Comparison of ENCODE assay signal across 9 cellular contexts in the genomic region with DNA sequence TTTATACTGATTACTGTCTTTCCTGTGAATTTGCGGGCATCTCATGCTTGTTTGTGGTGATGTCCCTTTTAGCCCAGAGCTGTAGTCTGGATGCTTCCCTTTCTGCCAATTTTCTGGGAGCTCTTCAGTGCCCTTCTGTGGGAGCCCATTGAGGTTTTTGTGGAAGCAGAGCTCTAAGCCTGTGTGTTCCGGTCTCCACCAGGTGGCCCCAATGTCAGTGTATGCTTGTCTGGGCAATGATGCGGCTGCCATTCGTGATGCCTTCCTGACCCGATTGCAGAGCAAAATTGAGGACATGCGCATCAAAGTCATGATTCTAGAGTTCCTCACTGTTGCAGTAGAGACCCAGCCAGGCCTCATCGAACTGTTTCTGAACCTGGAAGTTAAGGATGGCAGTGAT. TPM values are rescaled to one million over a fixed set of nuclear protein-coding genes. Genes with fewer than 3 reads are reported as not detected.
DNase-seq lines count a peak whose midpoint lies in the region; ATAC-seq and TF ChIP-seq lines count a peak whose summit lies in the region.
"Had no signal": no experiment of that assay in that cellular context is flagged by ENCODE, and none has a peak within 500 bp of the region (broad histone marks: within the 10 kb centered on the region; RNA-seq: fewer than 3 reads in every experiment).

No MANE protein-coding gene starts in this region.

- no peak overlapping the region for H2BK5ac ChIP-seq in mesenchymal stem cell (ENCODE audit: low read depth, low read length, poor library complexity, severe bottlenecking)

- no peaks in the 10 kb centered on the region for H3K9me3 Mint-ChIP-seq in chondrocyte (ENCODE audit: low read depth)
- H3K9me3 Mint-ChIP-seq in activated T-helper 17 cell treated with anti-CD3 and anti-CD28 coated beads, Interleukin-2, amount 50 U/mL, for 72 hours: no peaks in the 10 kb centered on the region

- WGBS in mesenchymal stem cell: 93% methylated on average over 7 of the region's 7 CpGs

- H3K4me2 ChIP-seq in MM.1S (ENCODE audit: low read depth, low read length) (no peak overlapping the region), mesenchymal stem cell (ENCODE audit: low read length, poor library complexity, severe bottlenecking) (no peak overlapping the region)

- no peak overlapping the region for H3K14ac ChIP-seq in mesenchymal stem cell (ENCODE audit: low read length in 2 of 2)

- H3K4me3 Mint-ChIP-seq in chondrocyte (ENCODE audit: unreplicated experiment): no peak overlapping the region
- H3K4me3 Mint-ChIP-seq in activated T-helper 17 cell treated with anti-CD3 and anti-CD28 coated beads, Interleukin-2, amount 50 U/mL, for 72 hours: no peak overlapping the region

- no peak overlapping the region for H2BK15ac ChIP-seq in mesenchymal stem cell (ENCODE audit: low read depth, poor library complexity, severe bottlenecking)

- H3K36me3 ChIP-seq in BJ (ENCODE audit: control insufficient read depth, insufficient read depth, low read length): peaks cover 21% of the 10 kb centered on the region
- peaks cover 10% of the 10 kb centered on the region for H3K36me3 ChIP-seq in MM.1S (replicated peaks; ENCODE audit: insufficient read depth, low read length)
- H3K36me3 ChIP-seq in mesenchymal stem cell (ENCODE audit: control insufficient read depth in 1 of 2, insufficient read depth in 2 of 2, low read depth in 1 of 2, low read length in 2 of 2): peaks cover 60 to 73% of the 10 kb centered on the region in 2 experiments

- H4K91ac ChIP-seq in mesenchymal stem cell (ENCODE audit: low read length): no peak overlapping the region

- H3K27ac Mint-ChIP-seq in chondrocyte (ENCODE audit: unreplicated experiment): no peak overlapping the region
- no peak overlapping the region for H3K27ac Mint-ChIP-seq in activated T-helper 17 cell treated with anti-CD3 and anti-CD28 coated beads, Interleukin-2, amount 50 U/mL, for 72 hours

- peaks cover 4% of the 10 kb centered on the region for H3K4me1 Mint-ChIP-seq in chondrocyte (ENCODE audit: low read depth)
- H3K4me1 Mint-ChIP-seq in activated T-helper 17 cell treated with anti-CD3 and anti-CD28 coated beads, Interleukin-2, amount 50 U/mL, for 72 hours: no peaks in the 10 kb centered on the region

- no peak overlapping the region for H3K27ac ChIP-seq in MM.1S (ENCODE audit: low read length)
- H3K27ac ChIP-seq in mesenchymal stem cell (ENCODE audit: low read length, poor library complexity, severe bottlenecking): no peak overlapping the region

- ATAC-seq in activated T-helper 17 cell treated with anti-CD3 and anti-CD28 coated beads, Interleukin-2, amount 50 U/mL, for 72 hours (replicated peaks): no peak
- no peak for ATAC-seq in HG02870 (IDR thresholded peaks at IDR 0.05; ENCODE audit: unreplicated experiment)

- H3K9me3 ChIP-seq in MM.1S (replicated peaks; ENCODE audit: insufficient read depth, low read length) (no peaks in the 10 kb centered on the region), mesenchymal stem cell (ENCODE audit: control insufficient read depth, low read length) (no peaks in the 10 kb centered on the region)

- CTCF ChIA-PET in BJ (lab: Yijun Ruan, JAX): interaction anchor here (1.4 kb wide), 1 partner anchor 13 kb away, joined by 5 read pairs; no protein-coding TSS in a partner anchor

- H3K9ac ChIP-seq in MM.1S (ENCODE audit: low read length) (no peak overlapping the region), mesenchymal stem cell (ENCODE audit: low read length) (no peak overlapping the region)

- no peak overlapping the region for H2BK120ac ChIP-seq in mesenchymal stem cell (ENCODE audit: low read depth, low read length)

- peaks cover 45% of the 10 kb centered on the region for H3K36me3 Mint-ChIP-seq in chondrocyte (ENCODE audit: low read depth)
- H3K36me3 Mint-ChIP-seq in activated T-helper 17 cell treated with anti-CD3 and anti-CD28 coated beads, Interleukin-2, amount 50 U/mL, for 72 hours (ENCODE audit: low read depth): peaks cover 94% of the 10 kb centered on the region

- POLR2A ChIA-PET in BJ (lab: Charles Lee): no interaction called here

- no peak overlapping the region for H2BK12ac ChIP-seq in mesenchymal stem cell (ENCODE audit: low read length in 2 of 2)

- no peaks in the 10 kb centered on the region for H3K79me2 ChIP-seq in MM.1S (ENCODE audit: low read length)

- H3K27me3 Mint-ChIP-seq in chondrocyte (ENCODE audit: low read depth): no peaks in the 10 kb centered on the region
- no peaks in the 10 kb centered on the region for H3K27me3 Mint-ChIP-seq in activated T-helper 17 cell treated with anti-CD3 and anti-CD28 coated beads, Interleukin-2, amount 50 U/mL, for 72 hours

- H3K9me2 ChIP-seq in MM.1S (replicated peaks; ENCODE audit: insufficient read depth, low read length): no peaks in the 10 kb centered on the region

- H3K4ac ChIP-seq in mesenchymal stem cell (ENCODE audit: low read depth in 1 of 2, low read length in 2 of 2): no peak overlapping the region

- H3K4me3 ChIP-seq in BJ (ENCODE audit: low read depth, low read length): no peak overlapping the region
- H3K4me3 ChIP-seq in MM.1S (ENCODE audit: low read length): no peak overlapping the region
- no peak overlapping the region for H3K4me3 ChIP-seq in mesenchymal stem cell (ENCODE audit: insufficient read depth in 1 of 2, low read depth in 1 of 2, low read length in 2 of 2)

- DNase-seq in BJ (ENCODE audit: low read depth) (no peak), MM.1S (no peak), chondrocyte (ENCODE audit: low spot score) (no peak), mesenchymal stem cell (peak; percentile 11), ureter (ENCODE audit: low spot score) (no peak)
- no peak for DNase-seq in stimulated activated CD4-positive, alpha-beta T cell treated with anti-CD3 and anti-CD28 coated beads, Interleukin-2, amount 100 ng/mL, for 24 hours
- DNase-seq: kidney glomerular epithelial cell had no signal

- no peak overlapping the region for H3K18ac ChIP-seq in mesenchymal stem cell (ENCODE audit: low read depth in 1 of 2, low read length in 2 of 2)

- no peak overlapping the region for H2AK5ac ChIP-seq in mesenchymal stem cell (ENCODE audit: low read length, severe bottlenecking)

- peak; percentile 48 for TF ChIP-seq CTCF in BJ (IDR thresholded peaks at IDR 0.05; ENCODE audit: insufficient read depth, low read depth, low read length)
- peak; percentile 25 for TF ChIP-seq CTCF in MM.1S (IDR thresholded peaks at IDR 0.05; ENCODE audit: low read length)
- TF ChIP-seq CTCF in chondrocyte (IDR thresholded peaks at IDR 0.05): peak; percentile 52

- H3K79me1 ChIP-seq in mesenchymal stem cell (replicated peaks; ENCODE audit: low read length, poor library complexity, severe bottlenecking): peaks cover 4% of the 10 kb centered on the region

- no peaks in the 10 kb centered on the region for H3F3A ChIP-seq in MM.1S (ENCODE audit: insufficient read depth, low read length)

- H2AFZ ChIP-seq in MM.1S (ENCODE audit: low read length) (no peak overlapping the region), mesenchymal stem cell (ENCODE audit: low read depth, low read length) (no peak overlapping the region)

- H4K20me1 ChIP-seq in MM.1S (ENCODE audit: insufficient read depth, low read length): no peaks in the 10 kb centered on the region

- no peak overlapping the region for H4K8ac ChIP-seq in mesenchymal stem cell (ENCODE audit: low read length)

- H3K27me3 ChIP-seq in BJ (ENCODE audit: control insufficient read depth, insufficient read depth, low read length): no peaks in the 10 kb centered on the region
- H3K27me3 ChIP-seq in MM.1S (replicated peaks; ENCODE audit: insufficient read depth, low read length): no peaks in the 10 kb centered on the region
- H3K27me3 ChIP-seq in mesenchymal stem cell (ENCODE audit: control insufficient read depth in 1 of 2, insufficient read depth in 1 of 2, low read length in 2 of 2): no peaks in the 10 kb centered on the region

- H3K23ac ChIP-seq in mesenchymal stem cell (ENCODE audit: low read length in 2 of 2): no peak overlapping the region

- H3K4me1 ChIP-seq in MM.1S (ENCODE audit: low read length) (no peaks in the 10 kb centered on the region), mesenchymal stem cell (ENCODE audit: control insufficient read depth, insufficient read depth, low read depth, low read length) (no peaks in the 10 kb centered on the region)

RNA-seq across cellular contexts. Expression of gene SH3GLB2, which starts 35.1 kb away (rescaled TPM):
- polyA plus RNA-seq in BJ (2011; rRNA removed): 39.8 and 52.7 TPM in 2 replicates
- polyA minus RNA-seq in BJ (2011; rRNA and poly(A)+ RNA removed): 26.3 and 36.3 TPM in 2 replicates
- total RNA-seq in chondrocyte (57.8 to 66.4 TPM (median 62.2 TPM) in 3 replicates), ureter (317 TPM)
- polyA plus RNA-seq in mesenchymal stem cell (2013, experiment 1 of 2): 29.7 TPM
- 30.5 TPM for polyA plus RNA-seq in mesenchymal stem cell (2013, experiment 2 of 2)
- 10 to 100 TPM; 57.7 to 76.0 TPM for total RNA-seq in activated T-helper 17 cell treated with anti-CD3 and anti-CD28 coated beads, Interleukin-2, amount 50 U/mL, for 72 hours

RNA-seq across cellular contexts. Expression of gene MIGA2, which starts 43.4 kb away (rescaled TPM):
- polyA plus RNA-seq in BJ (2011; rRNA removed): 11.5 and 23.7 TPM in 2 replicates
- 10.9 and 11.9 TPM in 2 replicates for polyA minus RNA-seq in BJ (2011; rRNA and poly(A)+ RNA removed)
- total RNA-seq in chondrocyte (19.7 to 26.7 TPM (median 22.0 TPM) in 3 replicates), ureter (58.2 TPM)
- polyA plus RNA-seq in mesenchymal stem cell (2013, experiment 1 of 2): 8.5 TPM
- polyA plus RNA-seq in mesenchymal stem cell (2013, experiment 2 of 2): 8.1 TPM
- total RNA-seq in activated T-helper 17 cell treated with anti-CD3 and anti-CD28 coated beads, Interleukin-2, amount 50 U/mL, for 72 hours: 10 to 100 TPM; 23.8 to 35.0 TPM

RNA-seq across cellular contexts. Expression of gene NUP188, which starts 45.5 kb away (rescaled TPM):
- polyA plus RNA-seq in BJ (2011; rRNA removed): 34.9 and 49.2 TPM in 2 replicates
- 83.1 and 96.7 TPM in 2 replicates for polyA minus RNA-seq in BJ (2011; rRNA and poly(A)+ RNA removed)
- total RNA-seq in chondrocyte: 36.0 to 51.8 TPM (median 38.2 TPM) in 3 replicates
- 14.9 TPM for polyA plus RNA-seq in mesenchymal stem cell (2013, experiment 1 of 2)
- 14.6 TPM for polyA plus RNA-seq in mesenchymal stem cell (2013, experiment 2 of 2)
- 100 to 1,000 TPM; 110 to 115 TPM for total RNA-seq in activated T-helper 17 cell treated with anti-CD3 and anti-CD28 coated beads, Interleukin-2, amount 50 U/mL, for 72 hours
- 52.1 TPM for total RNA-seq in ureter

RNA-seq across cellular contexts. Expression of gene DOLK, which starts 45.6 kb away (rescaled TPM):
- polyA plus RNA-seq in BJ (2011; rRNA removed): 37.2 and 47.0 TPM in 2 replicates
- 22.5 and 38.5 TPM in 2 replicates for polyA minus RNA-seq in BJ (2011; rRNA and poly(A)+ RNA removed)
- 21.5 to 24.7 TPM (median 22.2 TPM) in 3 replicates for total RNA-seq in chondrocyte
- polyA plus RNA-seq in mesenchymal stem cell (2013, experiment 1 of 2): 31.1 TPM
- 31.0 TPM for polyA plus RNA-seq in mesenchymal stem cell (2013, experiment 2 of 2)
- 1 to 10 TPM; 5.3 to 8.5 TPM for total RNA-seq in activated T-helper 17 cell treated with anti-CD3 and anti-CD28 coated beads, Interleukin-2, amount 50 U/mL, for 72 hours
- 14.2 TPM for total RNA-seq in ureter
